8 cellular contexts compared by ENCODE assay signal in the genomic region with DNA sequence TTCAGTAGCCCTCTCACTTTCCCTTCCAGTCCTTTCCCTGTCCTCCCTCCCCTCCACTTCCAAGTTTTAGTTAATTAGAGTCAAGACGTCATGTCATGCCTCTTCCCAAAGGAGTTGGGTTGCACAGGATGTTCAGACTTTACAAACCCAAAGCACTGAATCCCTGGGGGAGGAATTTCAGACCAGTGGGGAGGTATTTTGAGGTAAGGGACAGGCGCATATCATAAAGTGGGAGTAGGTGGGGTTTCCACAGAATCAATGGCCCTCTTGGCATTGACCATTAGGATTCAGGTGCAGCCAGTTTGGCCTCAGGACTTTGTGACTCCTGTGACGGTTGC. TPM values are rescaled to one million over a fixed set of nuclear protein-coding genes. Genes with fewer than 3 reads are reported as not detected.
A peak's percentile ranks its signal among the peaks of the same experiment; 100 is the strongest.
DNase-seq lines count a peak whose midpoint lies in the region; ATAC-seq and TF ChIP-seq lines count a peak whose summit lies in the region.

No MANE protein-coding gene starts in this region.

- H3K27ac ChIP-seq in WERI-Rb-1 (peak overlapping the region; percentile 95), foreskin keratinocyte (peak overlapping the region; percentile 58)

- H3K36me3 ChIP-seq in WERI-Rb-1 = peaks cover 24% of the 10 kb centered on the region

- ATAC-seq in foreskin keratinocyte = no peak
- no peak for ATAC-seq in HG03432 (IDR thresholded peaks at IDR 0.05; ENCODE audit: unreplicated experiment)
- ATAC-seq in HG03457 (IDR thresholded peaks at IDR 0.05; ENCODE audit: unreplicated experiment) = no peak

- TF ChIP-seq CTCF in GM12875 (IDR thresholded peaks at IDR 0.05; ENCODE audit: borderline replicate concordance, insufficient read depth, low read depth, low read length) (no peak), WERI-Rb-1 (IDR thresholded peaks at IDR 0.05; ENCODE audit: low read depth, low read length) (no peak), foreskin keratinocyte (conservative IDR thresholded peaks at IDR 0.05) (no peak)

- H3K27me3 ChIP-seq in WERI-Rb-1 (ENCODE audit: insufficient read depth, low read depth, severe bottlenecking) = no peaks in the 10 kb centered on the region
- H3K27me3 ChIP-seq in foreskin keratinocyte = no peaks in the 10 kb centered on the region

- peaks cover 3% of the 10 kb centered on the region for H3K4me1 ChIP-seq in foreskin keratinocyte

- H3K4me3 ChIP-seq in GM12875 (ENCODE audit: low read depth, low read length) (peak overlapping the region; percentile 88), WERI-Rb-1 (ENCODE audit: low read depth, low read length) (peak overlapping the region; percentile 88), skeletal muscle cell (ENCODE audit: low read depth, low read length) (peak overlapping the region; percentile 88)

- no peaks in the 10 kb centered on the region for H3K9me3 ChIP-seq in WERI-Rb-1 (ENCODE audit: severe bottlenecking)

- DNase-seq in WERI-Rb-1 (no peak), foreskin keratinocyte (no peak), skeletal muscle cell (ENCODE audit: low read depth) (no peak), SHP77 (lab: John Stamatoyannopoulos, UW) (no peak), C1 segment of cervical spinal cord (lab: John Stamatoyannopoulos, UW) (no peak)

RNA-seq across cellular contexts. Expression of a gene that starts 0.7 kb away (rescaled TPM):
- total RNA-seq in foreskin keratinocyte = 22.6 and 23.6 TPM in 2 replicates
- 20.2 and 20.8 TPM in 2 replicates for polyA plus RNA-seq in foreskin keratinocyte

RNA-seq across cellular contexts. Expression of a gene that starts 8.4 kb away (rescaled TPM):
- 8.8 and 8.9 TPM in 2 replicates for total RNA-seq in foreskin keratinocyte
- polyA plus RNA-seq in foreskin keratinocyte = 8.5 and 9.2 TPM in 2 replicates

RNA-seq across cellular contexts. Expression of a gene that starts 20.6 kb away (rescaled TPM):
- total RNA-seq in foreskin keratinocyte = 15.3 and 16.8 TPM in 2 replicates
- polyA plus RNA-seq in foreskin keratinocyte = 7.7 and 8.0 TPM in 2 replicates

RNA-seq across cellular contexts. Expression of a gene that starts 34.6 kb away (rescaled TPM):
- 57.9 and 67.0 TPM in 2 replicates for total RNA-seq in foreskin keratinocyte
- polyA plus RNA-seq in foreskin keratinocyte = 61.9 and 71.7 TPM in 2 replicates
